8 cellular contexts compared by ENCODE assay signal in genomic region chr7:148982596-148983219, GRCh38. TPM values are rescaled to one million over a fixed set of nuclear protein-coding genes. Genes with fewer than 3 reads are reported as not detected.
DNase-seq lines count a peak whose midpoint lies in the region; ATAC-seq and TF ChIP-seq lines count a peak whose summit lies in the region.

No MANE protein-coding gene starts in this region.

- peak overlapping the region; percentile 93 for H3K4me2 ChIP-seq in DND-41 (ENCODE audit: insufficient read depth, low read length)

- H2AFZ ChIP-seq in DND-41 (ENCODE audit: low read depth, low read length), result peak overlapping the region; percentile 71

- no peaks in the 10 kb centered on the region for H3K36me3 ChIP-seq in DND-41 (ENCODE audit: insufficient read depth, low read length)

- TF ChIP-seq CTCF in DND-41 (IDR thresholded peaks at IDR 0.05; ENCODE audit: borderline replicate concordance, extremely low read depth, low read length, poor library complexity, severe bottlenecking), result no peak

- H3K4me3 ChIP-seq in DND-41 (ENCODE audit: low read depth in 1 of 2, low read length in 2 of 2), result peak overlapping the region; percentile 80 to 84

- no peaks in the 10 kb centered on the region for H3K36me3 Mint-ChIP-seq in activated naive CD8-positive, alpha-beta T cell treated with anti-CD3 and anti-CD28 coated beads, Interleukin-2, amount 10 ng/mL, durations not matched to agents 7 days and 5 days
- H3K36me3 Mint-ChIP-seq in stimulated activated naive B cell treated with anti-CD40 and anti-IgM and Interleukin-4, amounts not matched to agents 10 μg/mL and 1 μg/mL and 100 μg/mL, for 72 hours, result peaks cover 0 to 4% of the 10 kb centered on the region in 2 donors

- peak; percentile 40 for DNase-seq in DND-41
- peak; percentile 32 to 39 for DNase-seq in Kasumi-1 (lab: John Stamatoyannopoulos, UW)
- no peak for DNase-seq in activated naive CD8-positive, alpha-beta T cell treated with anti-CD3 and anti-CD28 coated beads, Interleukin-2, amount 10 ng/mL, durations not matched to agents 7 days and 5 days
- peak; percentile 55 for DNase-seq in inferior parietal cortex (ENCODE audit: extremely low spot score)
- DNase-seq in stimulated activated naive B cell treated with anti-CD40 and anti-IgM and Interleukin-4, amounts not matched to agents 10 μg/mL and 1 μg/mL and 100 μg/mL, for 72 hours, result no peak
- no peak for DNase-seq in LoVo (ENCODE audit: low spot score)
- no peak for DNase-seq in COLO829 (ENCODE audit: low spot score)

- no peak overlapping the region for H3K27ac ChIP-seq in DND-41 (ENCODE audit: low read length)

- peak overlapping the region; percentile 44 for H3K9ac ChIP-seq in DND-41 (ENCODE audit: low read depth, low read length)

- no peaks in the 10 kb centered on the region for H3K79me2 ChIP-seq in DND-41 (ENCODE audit: insufficient read depth, low read length)

- H3K27me3 Mint-ChIP-seq in activated naive CD8-positive, alpha-beta T cell treated with anti-CD3 and anti-CD28 coated beads, Interleukin-2, amount 10 ng/mL, durations not matched to agents 7 days and 5 days, result peaks cover 12% of the 10 kb centered on the region
- H3K27me3 Mint-ChIP-seq in stimulated activated naive B cell treated with anti-CD40 and anti-IgM and Interleukin-4, amounts not matched to agents 10 μg/mL and 1 μg/mL and 100 μg/mL, for 72 hours, result peaks cover 6 to 14% of the 10 kb centered on the region in 2 donors

- peak overlapping the region; percentile 84 for H3K27ac Mint-ChIP-seq in activated naive CD8-positive, alpha-beta T cell treated with anti-CD3 and anti-CD28 coated beads, Interleukin-2, amount 10 ng/mL, durations not matched to agents 7 days and 5 days
- peak overlapping the region; percentile 69 for H3K27ac Mint-ChIP-seq in stimulated activated naive B cell treated with anti-CD40 and anti-IgM and Interleukin-4, amounts not matched to agents 10 μg/mL and 1 μg/mL and 100 μg/mL, for 72 hours

- no peaks in the 10 kb centered on the region for H3K9me3 ChIP-seq in DND-41 (ENCODE audit: insufficient read depth, low read length, severe bottlenecking)

- peaks cover 21% of the 10 kb centered on the region for H3K27me3 ChIP-seq in DND-41 (ENCODE audit: insufficient read depth, low read length, poor library complexity)

- POLR2A ChIA-PET in activated naive CD8-positive, alpha-beta T cell treated with anti-CD3 and anti-CD28 coated beads, Interleukin-2, amount 10 ng/mL, durations not matched to agents 7 days and 5 days (lab: Charles Lee), result interaction anchor here (0.7 to 2.0 kb wide), 5 partner anchors 20 to 284 kb away, joined by 3 to 8 read pairs (median 5); partner anchors contain the start of gene CUL1

- ATAC-seq in DND-41 (ENCODE audit: insufficient read depth, low read depth) (peak; percentile 41; the same call in 2 of the 3 replicates), GM18870 (IDR thresholded peaks at IDR 0.05; ENCODE audit: unreplicated experiment) (no peak)
- ATAC-seq in activated naive CD8-positive, alpha-beta T cell treated with anti-CD3 and anti-CD28 coated beads, Interleukin-2, amount 10 ng/mL, durations not matched to agents 7 days and 5 days (ENCODE audit: low read depth), result no peak
- no peak for ATAC-seq in stimulated activated naive B cell treated with anti-CD40 and anti-IgM and Interleukin-4, amounts not matched to agents 10 μg/mL and 1 μg/mL and 100 μg/mL, for 72 hours (replicated peaks)

- peaks cover 40% of the 10 kb centered on the region for H3K4me1 Mint-ChIP-seq in activated naive CD8-positive, alpha-beta T cell treated with anti-CD3 and anti-CD28 coated beads, Interleukin-2, amount 10 ng/mL, durations not matched to agents 7 days and 5 days
- H3K4me1 Mint-ChIP-seq in stimulated activated naive B cell treated with anti-CD40 and anti-IgM and Interleukin-4, amounts not matched to agents 10 μg/mL and 1 μg/mL and 100 μg/mL, for 72 hours, result peaks cover 29 to 39% of the 10 kb centered on the region in 2 donors

- peaks cover 50% of the 10 kb centered on the region for H3K4me1 ChIP-seq in DND-41 (ENCODE audit: insufficient read depth, low read length)

- H3K9me3 Mint-ChIP-seq in activated naive CD8-positive, alpha-beta T cell treated with anti-CD3 and anti-CD28 coated beads, Interleukin-2, amount 10 ng/mL, durations not matched to agents 7 days and 5 days, result no peaks in the 10 kb centered on the region
- peaks cover 6 to 8% of the 10 kb centered on the region in 2 donors for H3K9me3 Mint-ChIP-seq in stimulated activated naive B cell treated with anti-CD40 and anti-IgM and Interleukin-4, amounts not matched to agents 10 μg/mL and 1 μg/mL and 100 μg/mL, for 72 hours

- peak overlapping the region; percentile 96 for H3K4me3 Mint-ChIP-seq in activated naive CD8-positive, alpha-beta T cell treated with anti-CD3 and anti-CD28 coated beads, Interleukin-2, amount 10 ng/mL, durations not matched to agents 7 days and 5 days
- H3K4me3 Mint-ChIP-seq in stimulated activated naive B cell treated with anti-CD40 and anti-IgM and Interleukin-4, amounts not matched to agents 10 μg/mL and 1 μg/mL and 100 μg/mL, for 72 hours, result peak overlapping the region; percentile 86 to 89

- H4K20me1 ChIP-seq in DND-41 (ENCODE audit: insufficient read depth, low read length), result no peaks in the 10 kb centered on the region

RNA-seq across cellular contexts. Expression of gene PDIA4, which starts 45.6 kb away (rescaled TPM):
- 10 to 100 TPM; 56.6 to 56.8 TPM for total RNA-seq in activated naive CD8-positive, alpha-beta T cell treated with anti-CD3 and anti-CD28 coated beads, Interleukin-2, amount 10 ng/mL, durations not matched to agents 7 days and 5 days

Comparison
In these comparisons a context has a peak if more than half of its experiments do, and no peak if none do; other contexts are left out.
1. DNase-seq: peak in DND-41 (single experiment), Kasumi-1 (2 of 2) and inferior parietal cortex (single experiment); none in activated naive CD8-positive, alpha-beta T cell treated with anti-CD3 and anti-CD28 coated beads, Interleukin-2, amount 10 ng/mL, durations not matched to agents 7 days and 5 days (single experiment), stimulated activated naive B cell treated with anti-CD40 and anti-IgM and Interleukin-4, amounts not matched to agents 10 μg/mL and 1 μg/mL and 100 μg/mL, for 72 hours (single experiment), LoVo (single experiment) and COLO829 (single experiment).